ENCODE assay signal across 8 cellular contexts in the genomic region with DNA sequence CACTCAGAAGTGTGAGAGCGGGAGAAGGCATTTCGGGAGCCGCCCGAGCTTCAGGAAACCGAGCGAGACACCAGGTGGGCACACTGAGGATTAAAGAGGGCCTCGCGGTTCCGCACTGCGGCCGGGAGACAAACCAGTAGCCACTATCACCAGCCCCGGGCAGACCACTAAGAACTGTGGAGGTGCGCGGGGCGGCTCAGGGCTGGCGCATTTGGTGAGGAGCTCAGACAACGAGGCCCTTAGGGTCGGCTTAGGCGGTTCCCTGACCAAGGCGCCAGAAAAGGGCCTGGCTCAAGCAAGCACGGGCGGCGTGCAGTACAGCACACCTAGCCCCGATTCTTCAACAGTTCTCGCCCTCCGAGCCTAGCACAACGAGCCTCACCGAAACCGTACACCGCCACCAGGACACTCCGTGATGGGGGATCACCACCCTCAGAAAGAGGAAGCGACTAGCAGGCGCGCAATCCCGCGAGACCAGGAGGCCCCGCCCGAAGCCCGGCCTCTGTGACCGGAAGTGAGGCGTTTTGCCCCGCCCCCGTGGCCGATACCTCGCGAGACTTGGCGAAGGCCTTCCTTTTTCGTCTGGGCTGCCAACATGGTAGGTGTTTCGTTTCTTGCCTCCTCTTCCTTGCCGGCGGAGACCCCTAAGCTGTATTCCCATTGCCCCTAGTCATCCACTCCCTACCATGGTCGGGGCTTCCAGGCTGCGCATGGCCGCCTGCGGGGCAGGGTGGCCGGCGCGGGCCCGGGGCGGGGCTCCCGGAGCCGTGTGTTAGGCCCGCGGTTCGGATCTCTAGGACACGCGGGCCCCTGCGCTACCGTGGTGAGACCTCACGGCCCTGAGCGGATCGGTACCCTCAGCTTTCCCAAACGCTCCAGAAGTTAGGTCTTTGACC. TPM values are rescaled to one million over a fixed set of nuclear protein-coding genes. Genes with fewer than 3 reads are reported as not detected.
A peak's percentile ranks its signal among the peaks of the same experiment; 100 is the strongest.
DNase-seq lines count a peak whose midpoint lies in the region; ATAC-seq and TF ChIP-seq lines count a peak whose summit lies in the region.

A gene (plus strand): TSS at position 574 of the 896 bp plus-strand sequence. CDS start 22 bp downstream, at position 596.
A gene with protein sequence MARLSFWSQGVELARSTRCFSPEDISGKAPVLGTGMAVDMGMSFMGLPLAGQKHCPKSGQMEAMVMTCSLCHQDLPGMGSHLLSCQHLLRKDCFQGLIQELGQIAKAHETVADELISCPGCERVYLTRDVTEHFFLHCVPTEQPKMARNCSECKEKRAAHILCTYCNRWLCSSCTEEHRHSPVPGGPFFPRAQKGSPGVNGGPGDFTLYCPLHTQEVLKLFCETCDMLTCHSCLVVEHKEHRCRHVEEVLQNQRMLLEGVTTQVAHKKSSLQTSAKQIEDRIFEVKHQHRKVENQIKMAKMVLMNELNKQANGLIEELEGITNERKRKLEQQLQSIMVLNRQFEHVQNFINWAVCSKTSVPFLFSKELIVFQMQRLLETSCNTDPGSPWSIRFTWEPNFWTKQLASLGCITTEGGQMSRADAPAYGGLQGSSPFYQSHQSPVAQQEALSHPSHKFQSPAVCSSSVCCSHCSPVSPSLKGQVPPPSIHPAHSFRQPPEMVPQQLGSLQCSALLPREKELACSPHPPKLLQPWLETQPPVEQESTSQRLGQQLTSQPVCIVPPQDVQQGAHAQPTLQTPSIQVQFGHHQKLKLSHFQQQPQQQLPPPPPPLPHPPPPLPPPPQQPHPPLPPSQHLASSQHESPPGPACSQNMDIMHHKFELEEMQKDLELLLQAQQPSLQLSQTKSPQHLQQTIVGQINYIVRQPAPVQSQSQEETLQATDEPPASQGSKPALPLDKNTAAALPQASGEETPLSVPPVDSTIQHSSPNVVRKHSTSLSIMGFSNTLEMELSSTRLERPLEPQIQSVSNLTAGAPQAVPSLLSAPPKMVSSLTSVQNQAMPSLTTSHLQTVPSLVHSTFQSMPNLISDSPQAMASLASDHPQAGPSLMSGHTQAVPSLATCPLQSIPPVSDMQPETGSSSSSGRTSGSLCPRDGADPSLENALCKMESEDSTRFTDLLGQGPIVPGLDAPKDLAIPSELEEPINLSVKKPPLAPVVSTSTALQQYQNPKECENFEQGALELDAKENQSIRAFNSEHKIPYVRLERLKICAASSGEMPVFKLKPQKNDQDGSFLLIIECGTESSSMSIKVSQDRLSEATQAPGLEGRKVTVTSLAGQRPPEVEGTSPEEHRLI (N-terminal part only) (minus strand): TSS at position 447 of the 896 bp plus-strand sequence. CDS start 10,391 bp downstream, outside the sequence.

- peak; percentile 93 for ATAC-seq in GM21576 (IDR thresholded peaks at IDR 0.05; ENCODE audit: unreplicated experiment)

- H3K4me3 Mint-ChIP-seq in IgD-negative memory B cell: peak within 1 kb of the TSS; percentile 90 to 98 (median 94)

- H3K27ac Mint-ChIP-seq in IgD-negative memory B cell: peak within 1 kb of the TSS; percentile 96 to 99 (median 98)

- H3K27me3 Mint-ChIP-seq in IgD-negative memory B cell: no peaks in the 10 kb centered on the region

- DNase-seq in DMS153 (lab: John Stamatoyannopoulos, UW): peak; percentile 93
- DNase-seq in OCI-M1 (lab: John Stamatoyannopoulos, UW): peak; percentile 97
- peak; percentile 99 for DNase-seq in activated T-cell treated with anti-CD3 and anti-CD28 coated beads for 24 hours (ENCODE audit: low read depth)
- DNase-seq in epithelial cell of esophagus (ENCODE audit: low read depth): peak; percentile 97
- DNase-seq in mucosa of gallbladder (ENCODE audit: low spot score): peak; percentile 99
- peak; percentile 98 for DNase-seq in stimulated activated CD8-positive, alpha-beta memory T cell treated with anti-CD3 and anti-CD28 coated beads, Interleukin-4, amount 100 ng/mL, for 24 hours (ENCODE audit: low read depth)

- peak within 1 kb of the TSS; percentile 70 for H3K4me3 ChIP-seq in epithelial cell of esophagus (ENCODE audit: low read length)

- peak; percentile 14 for TF ChIP-seq CTCF in epithelial cell of esophagus (IDR thresholded peaks at IDR 0.05; ENCODE audit: insufficient read depth, low read depth, low read length, missing control alignments)

- peaks cover 17 to 34% (median 32%) of the 10 kb centered on the region in 3 donors for H3K4me1 Mint-ChIP-seq in IgD-negative memory B cell

- H3K9me3 Mint-ChIP-seq in IgD-negative memory B cell: peaks cover 0 to 3% (median 0%) of the 10 kb centered on the region in 3 donors

- H3K36me3 Mint-ChIP-seq in IgD-negative memory B cell: peaks cover 7% of the 10 kb centered on the region

RNA-seq across cellular contexts. Expression of the first gene that starts in this region (rescaled TPM):
- 4,311 TPM for polyA plus RNA-seq in IgD-negative memory B cell
- 513 TPM for total RNA-seq in mucosa of gallbladder

RNA-seq across cellular contexts. Expression of the second gene that starts in this region (rescaled TPM):
- polyA plus RNA-seq in IgD-negative memory B cell: 0.75 TPM
- 7.1 TPM for total RNA-seq in mucosa of gallbladder

Comparison
In these comparisons a context has a peak if more than half of its experiments do, and no peak if none do; other contexts are left out.
1. Peak in every context shown above with its lines: DNase-seq, ATAC-seq and H3K4me3 ChIP-seq.